Comparison of ENCODE assay signal across 30 cellular contexts in genomic region chr2:178084273-178084672, GRCh38. TPM values are rescaled to one million over a fixed set of nuclear protein-coding genes. Genes with fewer than 3 reads are reported as not detected.
"Had no signal": no experiment of that assay in that cellular context is flagged by ENCODE, and none has a peak within 500 bp of the region (broad histone marks: within the 10 kb centered on the region; RNA-seq: fewer than 3 reads in every experiment).

No MANE protein-coding gene starts in this region.

- H3K4me1 Mint-ChIP-seq: activated B cell treated with CpG ODN at 0.5 μM for 24 hours; activated naive CD4-positive, alpha-beta T cell treated with anti-CD3 and anti-CD28 coated beads, Interleukin-2, amount 50 U/mL, for 24 hours; activated naive CD8-positive, alpha-beta T cell treated with anti-CD3 and anti-CD28 coated beads, Interleukin-2, amount 50 U/mL, for 24 hours; stimulated activated memory B cell treated with anti-CD40 and anti-IgM and Interleukin-4, amounts not matched to agents 10 μg/mL and 1 μg/mL and 100 μg/mL, for 72 hours had no signal

- DNase-seq: activated B cell treated with CpG ODN at 0.5 μM for 24 hours; activated CD4-positive, alpha-beta T cell treated with anti-CD3 and anti-CD28 coated beads, Interleukin-2, amount 50 U/mL, for 1 hour; activated CD8-positive, alpha-beta T cell treated with anti-CD3 and anti-CD28 coated beads for 36 hours; activated naive CD8-positive, alpha-beta T cell treated with anti-CD3 and anti-CD28 coated beads, Interleukin-2, amount 50 U/mL, for 24 hours; activated T-cell treated with anti-CD3 and anti-CD28 coated beads, Interleukin-2, amount 50 U/mL, for 48 hours; anterior cingulate cortex; cerebellar nuclear complex; dorsolateral prefrontal cortex; effector memory CD4-positive, alpha-beta T cell; glutamatergic neuron; islet precursor cell; left ventricle myocardium inferior; mucosa of descending colon; stimulated activated CD4-positive, alpha-beta T cell treated with anti-CD3 and anti-CD28 coated beads, Interleukin-1b, Interleukin-23, amount 100 ng/mL, for 48 hours; stimulated activated CD4-positive, alpha-beta T cell treated with anti-CD3 and anti-CD28 coated beads, Interleukin-4, amount 100 ng/mL, for 4 hours; stimulated activated CD8-positive, alpha-beta memory T cell treated with anti-CD3 and anti-CD28 coated beads, Interleukin-4, amount 100 ng/mL, for 48 hours; stomach; T-helper 1 cell; tibial artery had no signal

- H3K27ac Mint-ChIP-seq: activated B cell treated with CpG ODN at 0.5 μM for 24 hours; activated CD8-positive, alpha-beta T cell treated with anti-CD3 and anti-CD28 coated beads for 36 hours; activated naive CD4-positive, alpha-beta T cell treated with anti-CD3 and anti-CD28 coated beads, Interleukin-2, amount 50 U/mL, for 24 hours; activated naive CD8-positive, alpha-beta T cell treated with anti-CD3 and anti-CD28 coated beads, Interleukin-2, amount 50 U/mL, for 24 hours; activated T-helper 2 cell treated with anti-CD3 and anti-CD28 coated beads, Interferon-gamma antibody, Interleukin-2, Interleukin-4, amounts not matched to agents 10 μg/mL and 5 μg/mL and 100 μg/mL, durations not matched to agents 14 hours and 24 hours and 36 hours; natural killer cell treated with Interleukin-12 subunit alpha and Interleukin-12 subunit beta and Interleukin-15 and Interleukin-18, amount 100 ng/mL, for 72 hours; stimulated activated memory B cell treated with anti-CD40 and anti-IgM and Interleukin-4, amounts not matched to agents 10 μg/mL and 1 μg/mL and 100 μg/mL, for 72 hours; T-helper 2 cell treated with Interferon-gamma antibody and Interleukin-4, amounts not matched to agents 5 μg/mL and 100 μg/mL, for 36 hours had no signal

- ATAC-seq: activated CD8-positive, alpha-beta T cell treated with anti-CD3 and anti-CD28 coated beads for 36 hours; activated naive CD8-positive, alpha-beta T cell treated with anti-CD3 and anti-CD28 coated beads, Interleukin-2, amount 50 U/mL, for 24 hours; esophagus mucosa; mucosa of descending colon; natural killer cell treated with Interleukin-12 subunit alpha and Interleukin-12 subunit beta and Interleukin-15 and Interleukin-18, amount 100 ng/mL, for 72 hours; sciatic nerve; stimulated activated memory B cell treated with anti-CD40 and anti-IgM and Interleukin-4, amounts not matched to agents 10 μg/mL and 1 μg/mL and 100 μg/mL, for 72 hours had no signal

- H3K36me3 Mint-ChIP-seq: activated naive CD4-positive, alpha-beta T cell treated with anti-CD3 and anti-CD28 coated beads, Interleukin-2, amount 50 U/mL, for 24 hours; natural killer cell treated with Interleukin-12 subunit alpha and Interleukin-12 subunit beta and Interleukin-15 and Interleukin-18, amount 100 ng/mL, for 72 hours; stimulated activated memory B cell treated with anti-CD40 and anti-IgM and Interleukin-4, amounts not matched to agents 10 μg/mL and 1 μg/mL and 100 μg/mL, for 72 hours had no signal

- H3K9me3 Mint-ChIP-seq: activated naive CD4-positive, alpha-beta T cell treated with anti-CD3 and anti-CD28 coated beads, Interleukin-2, amount 50 U/mL, for 24 hours; activated naive CD8-positive, alpha-beta T cell treated with anti-CD3 and anti-CD28 coated beads, Interleukin-2, amount 50 U/mL, for 24 hours; activated T-helper 2 cell treated with anti-CD3 and anti-CD28 coated beads, Interferon-gamma antibody, Interleukin-2, Interleukin-4, amounts not matched to agents 10 μg/mL and 5 μg/mL and 100 μg/mL, durations not matched to agents 14 hours and 24 hours and 36 hours; natural killer cell treated with Interleukin-12 subunit alpha and Interleukin-12 subunit beta and Interleukin-15 and Interleukin-18, amount 100 ng/mL, for 72 hours; stimulated activated memory B cell treated with anti-CD40 and anti-IgM and Interleukin-4, amounts not matched to agents 10 μg/mL and 1 μg/mL and 100 μg/mL, for 72 hours; T-helper 2 cell treated with Interferon-gamma antibody and Interleukin-4, amounts not matched to agents 5 μg/mL and 100 μg/mL, for 36 hours had no signal

- H3K4me3 ChIP-seq: cardiac muscle cell, coronary artery, dorsolateral prefrontal cortex, left ventricle myocardium inferior, lung, mucosa of descending colon, smooth muscle cell, stomach, tibial artery had no signal

- H3K4me3 Mint-ChIP-seq: activated B cell treated with CpG ODN at 0.5 μM for 24 hours; activated CD8-positive, alpha-beta T cell treated with anti-CD3 and anti-CD28 coated beads for 36 hours; activated naive CD4-positive, alpha-beta T cell treated with anti-CD3 and anti-CD28 coated beads, Interleukin-2, amount 50 U/mL, for 24 hours; activated naive CD8-positive, alpha-beta T cell treated with anti-CD3 and anti-CD28 coated beads, Interleukin-2, amount 50 U/mL, for 24 hours; natural killer cell treated with Interleukin-12 subunit alpha and Interleukin-12 subunit beta and Interleukin-15 and Interleukin-18, amount 100 ng/mL, for 72 hours; stimulated activated memory B cell treated with anti-CD40 and anti-IgM and Interleukin-4, amounts not matched to agents 10 μg/mL and 1 μg/mL and 100 μg/mL, for 72 hours; T-helper 2 cell treated with Interferon-gamma antibody and Interleukin-4, amounts not matched to agents 5 μg/mL and 100 μg/mL, for 36 hours had no signal

RNA-seq across cellular contexts. Expression of gene PDE11A, which starts 11.7 kb away (rescaled TPM):
- total RNA-seq: activated B cell treated with CpG ODN at 0.5 μM for 24 hours; activated CD8-positive, alpha-beta T cell treated with anti-CD3 and anti-CD28 coated beads for 36 hours; activated T-helper 2 cell treated with anti-CD3 and anti-CD28 coated beads, Interferon-gamma antibody, Interleukin-2, Interleukin-4, amounts not matched to agents 10 μg/mL and 5 μg/mL and 100 μg/mL, durations not matched to agents 14 hours and 24 hours and 36 hours; esophagus mucosa; natural killer cell treated with Interleukin-12 subunit alpha and Interleukin-12 subunit beta and Interleukin-15 and Interleukin-18, amount 100 ng/mL, for 72 hours had no signal
